ENCODE assay signal across 2 cellular contexts in genomic region chr22:27260087-27260730, GRCh38.
TF ChIP-seq lines count a peak whose summit lies in the region.

No MANE protein-coding gene starts in this region.

TF ChIP-seq in HepG2, 621 proteins besides CTCF, POLR2A, EP300 and RAD21:
- TF ChIP-seq, protein P1, sequence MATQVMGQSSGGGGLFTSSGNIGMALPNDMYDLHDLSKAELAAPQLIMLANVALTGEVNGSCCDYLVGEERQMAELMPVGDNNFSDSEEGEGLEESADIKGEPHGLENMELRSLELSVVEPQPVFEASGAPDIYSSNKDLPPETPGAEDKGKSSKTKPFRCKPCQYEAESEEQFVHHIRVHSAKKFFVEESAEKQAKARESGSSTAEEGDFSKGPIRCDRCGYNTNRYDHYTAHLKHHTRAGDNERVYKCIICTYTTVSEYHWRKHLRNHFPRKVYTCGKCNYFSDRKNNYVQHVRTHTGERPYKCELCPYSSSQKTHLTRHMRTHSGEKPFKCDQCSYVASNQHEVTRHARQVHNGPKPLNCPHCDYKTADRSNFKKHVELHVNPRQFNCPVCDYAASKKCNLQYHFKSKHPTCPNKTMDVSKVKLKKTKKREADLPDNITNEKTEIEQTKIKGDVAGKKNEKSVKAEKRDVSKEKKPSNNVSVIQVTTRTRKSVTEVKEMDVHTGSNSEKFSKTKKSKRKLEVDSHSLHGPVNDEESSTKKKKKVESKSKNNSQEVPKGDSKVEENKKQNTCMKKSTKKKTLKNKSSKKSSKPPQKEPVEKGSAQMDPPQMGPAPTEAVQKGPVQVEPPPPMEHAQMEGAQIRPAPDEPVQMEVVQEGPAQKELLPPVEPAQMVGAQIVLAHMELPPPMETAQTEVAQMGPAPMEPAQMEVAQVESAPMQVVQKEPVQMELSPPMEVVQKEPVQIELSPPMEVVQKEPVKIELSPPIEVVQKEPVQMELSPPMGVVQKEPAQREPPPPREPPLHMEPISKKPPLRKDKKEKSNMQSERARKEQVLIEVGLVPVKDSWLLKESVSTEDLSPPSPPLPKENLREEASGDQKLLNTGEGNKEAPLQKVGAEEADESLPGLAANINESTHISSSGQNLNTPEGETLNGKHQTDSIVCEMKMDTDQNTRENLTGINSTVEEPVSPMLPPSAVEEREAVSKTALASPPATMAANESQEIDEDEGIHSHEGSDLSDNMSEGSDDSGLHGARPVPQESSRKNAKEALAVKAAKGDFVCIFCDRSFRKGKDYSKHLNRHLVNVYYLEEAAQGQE (IDR thresholded peaks at IDR 0.05; ENCODE audit: borderline replicate concordance in 1 of 2, low read depth in 1 of 2, low read length in 2 of 2): no peak
- TF ChIP-seq ZNF20 (CRISPR knock-in tag; IDR thresholded peaks at IDR 0.05) (no peak), ZHX1 (CRISPR knock-in tag; IDR thresholded peaks at IDR 0.05; ENCODE audit: low read depth) (no peak), ZNF614 (CRISPR knock-in tag; IDR thresholded peaks at IDR 0.05; ENCODE audit: borderline replicate concordance) (no peak), MAFF (IDR thresholded peaks at IDR 0.05; ENCODE audit: low read depth, low read length) (peak; percentile 87), MAFK (conservative IDR thresholded peaks at IDR 0.05 in 1 of 2, IDR thresholded peaks at IDR 0.05 in 1 of 2; ENCODE audit: low read length in 2 of 2) (peak; percentile 89 to 93), RNF2 (conservative IDR thresholded peaks at IDR 0.05; ENCODE audit: low read depth) (no peak)
- TF ChIP-seq, protein P2, sequence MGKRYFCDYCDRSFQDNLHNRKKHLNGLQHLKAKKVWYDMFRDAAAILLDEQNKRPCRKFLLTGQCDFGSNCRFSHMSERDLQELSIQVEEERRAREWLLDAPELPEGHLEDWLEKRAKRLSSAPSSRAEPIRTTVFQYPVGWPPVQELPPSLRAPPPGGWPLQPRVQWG (CRISPR knock-in tag; IDR thresholded peaks at IDR 0.05; ENCODE audit: borderline replicate concordance, low read depth): no peak

TF ChIP-seq in H1, 55 proteins besides CTCF, POLR2A, EP300 and RAD21 (continued from another document):
- peak; percentile 96 for TF ChIP-seq MAFK (IDR thresholded peaks at IDR 0.05; ENCODE audit: low read depth, low read length)
- TF ChIP-seq POU5F1 (IDR thresholded peaks at IDR 0.05; ENCODE audit: low read depth, low read length): no peak
- no peak for TF ChIP-seq SP2 (IDR thresholded peaks at IDR 0.05; ENCODE audit: low read length)
